Comparison of ENCODE assay signal across 1 cellular context in the genomic region with DNA sequence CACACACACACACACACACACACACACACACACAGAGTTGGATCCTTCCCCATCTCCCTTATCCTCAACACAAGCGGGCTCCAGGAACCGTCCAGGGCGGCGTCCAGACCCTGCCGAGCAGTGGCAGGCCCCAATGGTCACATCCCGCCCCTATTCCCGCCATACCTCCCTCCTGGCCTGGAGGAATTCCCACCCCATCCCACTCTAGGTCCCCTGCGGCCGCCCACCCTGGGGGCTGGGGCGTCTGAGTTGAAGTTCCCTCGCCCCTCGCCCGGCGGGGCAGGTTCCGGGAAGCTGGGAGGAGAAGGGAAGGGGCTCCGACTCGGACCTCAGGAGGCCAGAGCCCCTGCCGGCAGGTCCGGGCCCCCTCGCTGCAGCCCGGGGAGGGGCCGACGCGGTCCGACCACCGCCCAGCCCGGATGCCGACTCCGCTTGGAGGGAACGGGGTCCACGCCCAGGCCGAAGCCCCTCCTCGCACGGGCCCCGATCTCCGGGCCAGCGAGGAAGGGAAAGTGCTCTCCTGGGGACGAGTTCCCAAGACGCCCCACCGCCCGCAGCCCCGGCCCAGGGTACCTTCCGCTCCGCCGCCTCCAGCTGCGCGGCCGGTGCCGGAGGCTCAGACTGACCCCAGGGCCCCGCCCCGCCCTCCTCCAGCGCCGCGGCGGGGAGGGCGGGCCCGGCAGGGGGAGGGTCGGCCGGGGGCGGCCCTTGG.
TF ChIP-seq lines count a peak whose summit lies in the region.

Gene RHOC (minus strand): TSS at position 623 of the 712 bp plus-strand sequence. CDS start 3,328 bp downstream, outside the sequence.

TF ChIP-seq in HepG2, 621 proteins besides CTCF, POLR2A, EP300 and RAD21 (continued from another document):
- TF ChIP-seq, protein P1, sequence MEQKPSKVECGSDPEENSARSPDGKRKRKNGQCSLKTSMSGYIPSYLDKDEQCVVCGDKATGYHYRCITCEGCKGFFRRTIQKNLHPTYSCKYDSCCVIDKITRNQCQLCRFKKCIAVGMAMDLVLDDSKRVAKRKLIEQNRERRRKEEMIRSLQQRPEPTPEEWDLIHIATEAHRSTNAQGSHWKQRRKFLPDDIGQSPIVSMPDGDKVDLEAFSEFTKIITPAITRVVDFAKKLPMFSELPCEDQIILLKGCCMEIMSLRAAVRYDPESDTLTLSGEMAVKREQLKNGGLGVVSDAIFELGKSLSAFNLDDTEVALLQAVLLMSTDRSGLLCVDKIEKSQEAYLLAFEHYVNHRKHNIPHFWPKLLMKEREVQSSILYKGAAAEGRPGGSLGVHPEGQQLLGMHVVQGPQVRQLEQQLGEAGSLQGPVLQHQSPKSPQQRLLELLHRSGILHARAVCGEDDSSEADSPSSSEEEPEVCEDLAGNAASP (CRISPR knock-in tag; IDR thresholded peaks at IDR 0.05; ENCODE audit: borderline replicate concordance): no peak
- TF ChIP-seq ZFP90 (CRISPR knock-in tag; IDR thresholded peaks at IDR 0.05; ENCODE audit: borderline replicate concordance) (no peak), UBTF (CRISPR knock-in tag; IDR thresholded peaks at IDR 0.05) (peak; percentile 70; the same call in 1 of the 2 replicates), ZFYVE20 (CRISPR knock-in tag; IDR thresholded peaks at IDR 0.05; ENCODE audit: borderline replicate concordance, low read depth) (no peak), ZBTB49 (CRISPR knock-in tag; IDR thresholded peaks at IDR 0.05; ENCODE audit: borderline replicate concordance) (no peak), NBN (conservative IDR thresholded peaks at IDR 0.05) (no peak), HBP1 (CRISPR knock-in tag; IDR thresholded peaks at IDR 0.05; ENCODE audit: low read depth) (0 out of 2 replicates have a peak, but pooled peaks have one; percentile 31), ATF7-NPFF (CRISPR knock-in tag; IDR thresholded peaks at IDR 0.05; ENCODE audit: low read depth) (no peak), NKX3-1 (CRISPR knock-in tag; IDR thresholded peaks at IDR 0.05) (no peak), ZNF501 (CRISPR knock-in tag; IDR thresholded peaks at IDR 0.05) (no peak), ZNF703 (CRISPR knock-in tag; IDR thresholded peaks at IDR 0.05; ENCODE audit: borderline replicate concordance) (no peak)
